ENCODE assay signal across 25 cellular contexts in the genomic region with DNA sequence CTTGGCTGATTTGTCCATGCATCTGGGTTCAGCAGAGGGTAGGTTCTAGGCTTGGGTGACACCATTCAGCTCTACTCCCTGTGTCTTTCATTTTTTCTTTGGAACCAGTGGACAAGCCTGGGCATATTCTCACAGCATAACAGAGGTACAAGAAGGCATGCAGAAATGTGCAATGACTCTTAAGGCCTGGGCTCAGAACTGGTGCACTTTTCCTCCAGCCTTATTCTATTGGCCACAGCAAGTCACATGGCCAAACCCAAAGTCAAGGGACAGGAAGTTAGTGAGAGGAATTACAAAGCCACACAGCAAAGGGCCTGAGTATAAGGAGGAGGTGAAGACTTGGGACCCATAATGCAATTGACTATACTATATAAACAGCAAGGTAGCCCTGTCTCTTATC.
DNase-seq lines count a peak whose midpoint lies in the region; ATAC-seq and TF ChIP-seq lines count a peak whose summit lies in the region.
"Had no signal": no experiment of that assay in that cellular context is flagged by ENCODE, and none has a peak within 500 bp of the region (broad histone marks: within the 10 kb centered on the region; RNA-seq: fewer than 3 reads in every experiment).

No MANE protein-coding gene starts in this region.

- no peak overlapping the region for H3K9ac ChIP-seq in stomach smooth muscle (ENCODE audit: low read length in 2 of 2)

- peak overlapping the region; percentile 43 for H3K27ac Mint-ChIP-seq in MCF 10A (ENCODE audit: low read depth, unreplicated experiment)
- H3K27ac Mint-ChIP-seq: activated B cell treated with CpG ODN at 0.5 μM for 24 hours; activated naive CD4-positive, alpha-beta T cell treated with anti-CD3 and anti-CD28 coated beads, Interleukin-2, amount 50 U/mL, for 72 hours; B cell; T-helper 2 cell treated with Interferon-gamma antibody and Interleukin-4, amounts not matched to agents 5 μg/mL and 100 μg/mL, for 36 hours had no signal

- no peak for TF ChIP-seq POLR2A in breast epithelium (IDR thresholded peaks at IDR 0.05)

- H3K4me1 Mint-ChIP-seq in MCF 10A (ENCODE audit: insufficient read depth, unreplicated experiment), result peaks cover 6% of the 10 kb centered on the region
- H3K4me1 Mint-ChIP-seq: activated B cell treated with CpG ODN at 0.5 μM for 24 hours; B cell; central memory CD8-positive, alpha-beta T cell had no signal

- no peak overlapping the region for H3K4me3 Mint-ChIP-seq in MCF 10A (ENCODE audit: unreplicated experiment)
- H3K4me3 Mint-ChIP-seq: activated B cell treated with CpG ODN at 0.5 μM for 24 hours; B cell; central memory CD8-positive, alpha-beta T cell; T-helper 2 cell treated with Interferon-gamma antibody and Interleukin-4, amounts not matched to agents 5 μg/mL and 100 μg/mL, for 36 hours had no signal

- H3K4me3 ChIP-seq in breast epithelium (no peak overlapping the region), epithelial cell of esophagus (ENCODE audit: low read length) (no peak overlapping the region), stomach smooth muscle (ENCODE audit: low read length in 2 of 2) (no peak overlapping the region)
- H3K4me3 ChIP-seq: ascending aorta, heart left ventricle, prostate gland had no signal

- DNase-seq in MCF 10A (ENCODE audit: unreplicated experiment) (no peak), breast epithelium (ENCODE audit: low spot score in 2 of 2) (no peak), OCI-M1 (lab: John Stamatoyannopoulos, UW) (peak; percentile 3), epithelial cell of esophagus (ENCODE audit: low read depth) (peak; percentile 86), pons (ENCODE audit: low spot score) (no peak)
- no peak for DNase-seq in stimulated activated CD4-positive, alpha-beta T cell treated with anti-CD3 and anti-CD28 coated beads, Interleukin-1b, Interleukin-23, amount 100 ng/mL, for 48 hours
- DNase-seq: activated B cell treated with CpG ODN at 0.5 μM for 24 hours; activated CD8-positive, alpha-beta memory T cell treated with anti-CD3 and anti-CD28 coated beads, Interleukin-2, amount 50 U/mL, for 4 hours; H7; heart left ventricle; KG1; left colon; mesenchymal stem cell; NCI-H1048; NCI-H187 treated with DMSO at 0.1 percent for 48 hours; NCI-H524 treated with DMSO at 0.1 percent for 48 hours had no signal

- H3K27ac ChIP-seq in breast epithelium (no peak overlapping the region), stomach smooth muscle (ENCODE audit: low read length) (peak overlapping the region; percentile 11)
- H3K27ac ChIP-seq: neutrophil, prostate gland had no signal

- POLR2A ChIA-PET in MCF 10A (lab: Yijun Ruan, JAX), result no interaction called here

- no peak for ATAC-seq in GM21447 (IDR thresholded peaks at IDR 0.05; ENCODE audit: unreplicated experiment)
- ATAC-seq: left colon had no signal

- H3K4me1 ChIP-seq in breast epithelium (no peaks in the 10 kb centered on the region), stomach smooth muscle (ENCODE audit: control insufficient read depth, insufficient read depth, low read length) (peaks cover 31% of the 10 kb centered on the region)
- H3K4me1 ChIP-seq: prostate gland had no signal

- H3K9me3 ChIP-seq in breast epithelium, result no peaks in the 10 kb centered on the region
- no peaks in the 10 kb centered on the region for H3K9me3 ChIP-seq in stomach smooth muscle (ENCODE audit: control insufficient read depth in 2 of 2, low read length in 2 of 2)
- H3K9me3 ChIP-seq: ascending aorta, neutrophil, prostate gland had no signal

- intact Hi-C loops in MCF 10A (cut with micrococcal nuclease) (no loop called here), breast epithelium (cut with DNase I; ENCODE audit: low total_unique reads) (no loop called here)

- H3K36me3 ChIP-seq in breast epithelium (no peaks in the 10 kb centered on the region), stomach smooth muscle (ENCODE audit: control insufficient read depth in 2 of 2, insufficient read depth in 2 of 2, low read length in 2 of 2) (no peaks in the 10 kb centered on the region)
- H3K36me3 ChIP-seq: ascending aorta, heart left ventricle, prostate gland had no signal

- H3K27me3 Mint-ChIP-seq in MCF 10A (ENCODE audit: insufficient read depth, unreplicated experiment), result peaks cover 18% of the 10 kb centered on the region
- H3K27me3 Mint-ChIP-seq: activated B cell treated with CpG ODN at 0.5 μM for 24 hours had no signal

- CTCF ChIA-PET in MCF 10A (lab: Yijun Ruan, JAX), result interaction anchor here (0.9 kb wide), 1 partner anchor 193 kb away, joined by 3 read pairs; no protein-coding TSS in a partner anchor

- H3K9me3 Mint-ChIP-seq in MCF 10A (ENCODE audit: unreplicated experiment), result peaks cover 15% of the 10 kb centered on the region
- H3K9me3 Mint-ChIP-seq: T-helper 2 cell treated with Interferon-gamma antibody and Interleukin-4, amounts not matched to agents 5 μg/mL and 100 μg/mL, for 36 hours had no signal

- H3K27me3 ChIP-seq in breast epithelium, result no peaks in the 10 kb centered on the region
- H3K27me3 ChIP-seq in stomach smooth muscle (ENCODE audit: control insufficient read depth in 1 of 2, insufficient read depth in 2 of 2, low read length in 2 of 2), result no peaks in the 10 kb centered on the region
- H3K27me3 ChIP-seq: ascending aorta, heart left ventricle, neutrophil had no signal

- no TSS peak for BruUV-seq in MCF 10A (replicated peaks; lab: Mats Ljungman, UMichigan)

- H3K36me3 Mint-ChIP-seq in MCF 10A (ENCODE audit: insufficient read depth, unreplicated experiment), result no peaks in the 10 kb centered on the region
- H3K36me3 Mint-ChIP-seq: activated naive CD4-positive, alpha-beta T cell treated with anti-CD3 and anti-CD28 coated beads, Interleukin-2, amount 50 U/mL, for 72 hours had no signal

- no peak for TF ChIP-seq CTCF in MCF 10A (IDR thresholded peaks at IDR 0.05; ENCODE audit: unreplicated experiment)
- no peak for TF ChIP-seq CTCF in breast epithelium (IDR thresholded peaks at IDR 0.05)
- TF ChIP-seq CTCF in epithelial cell of esophagus (IDR thresholded peaks at IDR 0.05; ENCODE audit: insufficient read depth, low read depth, low read length, missing control alignments), result no peak

Comparison
In these comparisons a context has a peak if more than half of its experiments do, and no peak if none do; other contexts are left out.
1. DNase-seq: peak in OCI-M1 (single experiment) and epithelial cell of esophagus (single experiment); none in MCF 10A (single experiment), breast epithelium (0 of 2), pons (single experiment) and stimulated activated CD4-positive, alpha-beta T cell treated with anti-CD3 and anti-CD28 coated beads, Interleukin-1b, Interleukin-23, amount 100 ng/mL, for 48 hours (single experiment).